Comparison of ENCODE assay signal across 23 cellular contexts in genomic region chr1:223665592-223666312, GRCh38. TPM values are rescaled to one million over a fixed set of nuclear protein-coding genes. Genes with fewer than 3 reads are reported as not detected.
A peak's percentile ranks its signal among the peaks of the same experiment; 100 is the strongest.
DNase-seq lines count a peak whose midpoint lies in the region; ATAC-seq, FAIRE-seq and TF ChIP-seq lines count a peak whose summit lies in the region.
"Had no signal": no experiment of that assay in that cellular context is flagged by ENCODE, and none has a peak within 500 bp of the region (broad histone marks: within the 10 kb centered on the region; RNA-seq: fewer than 3 reads in every experiment).

Gene CAPN8 (minus strand): TSS chr1:223665701. CDS start chr1:223665646, 55 bp downstream.

- H3F3A ChIP-seq in PC-9 (ENCODE audit: insufficient read depth, low read depth), result peaks cover 34% of the 10 kb centered on the region

- ATAC-seq in foreskin keratinocyte, result peak; percentile 80
- no peak for ATAC-seq in CD8-positive, alpha-beta T cell
- ATAC-seq: activated CD8-positive, alpha-beta T cell treated with anti-CD3 and anti-CD28 coated beads for 36 hours; heart right ventricle; natural killer cell treated with Interleukin-12 subunit alpha and Interleukin-12 subunit beta and Interleukin-15 and Interleukin-18, amount 100 ng/mL, for 72 hours had no signal

- H3K9me3 ChIP-seq in PC-9 (ENCODE audit: insufficient read depth, low read depth) (no peaks in the 10 kb centered on the region), small intestine (ENCODE audit: control insufficient read depth, low read depth) (no peaks in the 10 kb centered on the region)
- H3K9me3 ChIP-seq in CD8-positive, alpha-beta T cell (ENCODE audit: low read length), result no peaks in the 10 kb centered on the region
- H3K9me3 ChIP-seq: adrenal gland, BLaER1, heart right ventricle, right atrium auricular region, thoracic aorta had no signal

- POLR2A ChIA-PET in PC-9 (lab: Charles Lee; ENCODE audit: unreplicated experiment), result interaction anchor here (0.5 to 1.2 kb wide), 4 partner anchors 35 to 183 kb away, joined by 3 to 6 read pairs (median 4); no protein-coding TSS in a partner anchor
- POLR2A ChIA-PET in CD8-positive, alpha-beta T cell (lab: Charles Lee), result no interaction called here

- H3K4me3 Mint-ChIP-seq in progenitor cell of endocrine pancreas (ENCODE audit: low read depth), result no peak within 1 kb of the TSS
- H3K4me3 Mint-ChIP-seq in CD8-positive, alpha-beta T cell, result no peak within 1 kb of the TSS
- H3K4me3 Mint-ChIP-seq: activated CD8-positive, alpha-beta T cell treated with anti-CD3 and anti-CD28 coated beads for 36 hours; natural killer cell treated with Interleukin-12 subunit alpha and Interleukin-12 subunit beta and Interleukin-15 and Interleukin-18, amount 100 ng/mL, for 72 hours had no signal

- peak within 1 kb of the TSS; percentile 84 for H3K4me2 ChIP-seq in PC-9
- H3K4me2 ChIP-seq: BLaER1 had no signal

- peaks cover 11% of the 10 kb centered on the region for H3K4me1 Mint-ChIP-seq in progenitor cell of endocrine pancreas (ENCODE audit: low read depth)
- H3K4me1 Mint-ChIP-seq in CD8-positive, alpha-beta T cell (ENCODE audit: low read depth), result peaks cover 2% of the 10 kb centered on the region

- no TSS peak for BruUV-seq in PC-9 (replicated peaks; lab: Mats Ljungman, UMichigan)

- peaks cover 6% of the 10 kb centered on the region for H3K27me3 Mint-ChIP-seq in progenitor cell of endocrine pancreas
- peaks cover 3% of the 10 kb centered on the region for H3K27me3 Mint-ChIP-seq in CD8-positive, alpha-beta T cell (ENCODE audit: low read depth)

- peaks cover 96% of the 10 kb centered on the region for H3K4me1 ChIP-seq in PC-9 (replicated peaks; ENCODE audit: insufficient read depth)
- peaks cover 14% of the 10 kb centered on the region for H3K4me1 ChIP-seq in foreskin keratinocyte
- H3K4me1 ChIP-seq in small intestine (ENCODE audit: control insufficient read depth in 2 of 2, insufficient read depth in 1 of 2, low read depth in 1 of 2, low read length in 1 of 2), result no peaks in the 10 kb centered on the region
- no peaks in the 10 kb centered on the region for H3K4me1 ChIP-seq in CD8-positive, alpha-beta T cell (ENCODE audit: insufficient read depth, low read length)
- H3K4me1 ChIP-seq: adrenal gland, heart right ventricle, right atrium auricular region had no signal

- FAIRE-seq in small intestine (lab: Jason Lieb, UNC), result no peak
- FAIRE-seq: H54 had no signal

- H3K4me3 ChIP-seq in PC-9, result peak within 1 kb of the TSS; percentile 54
- H3K4me3 ChIP-seq in small intestine (ENCODE audit: low read depth in 1 of 2, low read length in 2 of 2), result no peak within 1 kb of the TSS
- no peak within 1 kb of the TSS for H3K4me3 ChIP-seq in CD8-positive, alpha-beta T cell (ENCODE audit: low read depth, low read length)
- H3K4me3 ChIP-seq: adrenal gland, BLaER1, heart right ventricle, right atrium auricular region, thoracic aorta had no signal

- no peak within 1 kb of the TSS for H2AFZ ChIP-seq in PC-9

- WGBS in small intestine, 3 donors, result 39 to 62% (median 44%) methylated on average over 6 of the region's 6 CpGs

- peaks cover 9% of the 10 kb centered on the region; the same call in 1 of the 2 replicates for H3K36me3 ChIP-seq in PC-9 (ENCODE audit: low read depth)
- H3K36me3 ChIP-seq in small intestine (ENCODE audit: control insufficient read depth in 2 of 2, insufficient read depth in 2 of 2, low read length in 2 of 2), result no peaks in the 10 kb centered on the region
- no peaks in the 10 kb centered on the region for H3K36me3 ChIP-seq in CD8-positive, alpha-beta T cell (ENCODE audit: insufficient read depth, low read length)
- H3K36me3 ChIP-seq: adrenal gland, BLaER1, heart right ventricle, right atrium auricular region, thoracic aorta had no signal

- TF ChIP-seq CTCF in PC-9 (conservative IDR thresholded peaks at IDR 0.05) (no peak), foreskin keratinocyte (conservative IDR thresholded peaks at IDR 0.05) (no peak), progenitor cell of endocrine pancreas (IDR thresholded peaks at IDR 0.05; ENCODE audit: unreplicated experiment) (no peak)
- TF ChIP-seq CTCF in CD8-positive, alpha-beta T cell (IDR thresholded peaks at IDR 0.05), result no peak

- no peaks in the 10 kb centered on the region for H3K9me2 ChIP-seq in PC-9 (ENCODE audit: insufficient read depth)

- H3K9me3 Mint-ChIP-seq in progenitor cell of endocrine pancreas (ENCODE audit: low read depth), result no peaks in the 10 kb centered on the region
- H3K9me3 Mint-ChIP-seq in CD8-positive, alpha-beta T cell, result no peaks in the 10 kb centered on the region
- H3K9me3 Mint-ChIP-seq: activated CD8-positive, alpha-beta T cell treated with anti-CD3 and anti-CD28 coated beads for 36 hours; natural killer cell treated with Interleukin-12 subunit alpha and Interleukin-12 subunit beta and Interleukin-15 and Interleukin-18, amount 100 ng/mL, for 72 hours had no signal

- intact Hi-C loops in PC-9 (cut with micrococcal nuclease; ENCODE audit: unreplicated experiment), result loop anchor here (1.0 to 5.0 kb wide), 3 partner anchors 10 to 533 kb away; no protein-coding TSS in a partner anchor
- intact Hi-C loops in CD8-positive, alpha-beta T cell (cut with DNase I, micrococcal nuclease), result no loop called here

- H3K27ac ChIP-seq in PC-9 (peak within 1 kb of the TSS; percentile 98), foreskin keratinocyte (peak within 1 kb of the TSS; percentile 10), small intestine (ENCODE audit: low read depth in 1 of 2, low read length in 1 of 2) (peak within 1 kb of the TSS in 1 of 2 donors; percentile 73)
- no peak within 1 kb of the TSS for H3K27ac ChIP-seq in CD8-positive, alpha-beta T cell (ENCODE audit: low read depth, low read length)
- H3K27ac ChIP-seq: adrenal gland, BLaER1, heart right ventricle, right atrium auricular region, thoracic aorta had no signal

- no peaks in the 10 kb centered on the region for H4K20me1 ChIP-seq in PC-9 (ENCODE audit: insufficient read depth)
- H4K20me1 ChIP-seq: BLaER1 had no signal

- DNase-seq in DMS53 treated with DMSO at 0.1 percent for 48 hours (lab: John Stamatoyannopoulos, UW; ENCODE audit: unreplicated experiment) (peak; percentile 95), PC-9 (peak; percentile 88 to 97), foreskin keratinocyte (peak; percentile 77 to 96), small intestine (peak; percentile 90), SK-N-DZ (ENCODE audit: low spot score) (no peak), progenitor cell of endocrine pancreas (ENCODE audit: low spot score, unreplicated experiment) (no peak), SKM-1 treated with dmso at 0.1 percent for 144 hours (lab: John Stamatoyannopoulos, UW; ENCODE audit: unreplicated experiment) (no peak)
- no peak for DNase-seq in CD8-positive, alpha-beta T cell
- DNase-seq: activated CD8-positive, alpha-beta T cell treated with anti-CD3 and anti-CD28 coated beads for 36 hours; adrenal gland; cerebellar nuclear complex; DMS79; heart right ventricle; NCI-H1092; NCI-H345; stimulated activated CD4-positive, alpha-beta T cell treated with anti-CD3 and anti-CD28 coated beads, Interleukin-1b, Interleukin-23, amount 100 ng/mL, for 48 hours had no signal

- peaks cover 47% of the 10 kb centered on the region for H3K79me2 ChIP-seq in PC-9 (ENCODE audit: low read depth)

- H3K27ac Mint-ChIP-seq in progenitor cell of endocrine pancreas, result no peak within 1 kb of the TSS
- no peak within 1 kb of the TSS for H3K27ac Mint-ChIP-seq in CD8-positive, alpha-beta T cell
- H3K27ac Mint-ChIP-seq: activated CD8-positive, alpha-beta T cell treated with anti-CD3 and anti-CD28 coated beads for 36 hours; natural killer cell treated with Interleukin-12 subunit alpha and Interleukin-12 subunit beta and Interleukin-15 and Interleukin-18, amount 100 ng/mL, for 72 hours had no signal

- H3K36me3 Mint-ChIP-seq in progenitor cell of endocrine pancreas (ENCODE audit: insufficient read depth), result no peaks in the 10 kb centered on the region
- H3K36me3 Mint-ChIP-seq in CD8-positive, alpha-beta T cell, result no peaks in the 10 kb centered on the region
- H3K36me3 Mint-ChIP-seq: natural killer cell treated with Interleukin-12 subunit alpha and Interleukin-12 subunit beta and Interleukin-15 and Interleukin-18, amount 100 ng/mL, for 72 hours had no signal

- H3K27me3 ChIP-seq in PC-9 (ENCODE audit: insufficient read depth, low read depth), result no peaks in the 10 kb centered on the region
- no peaks in the 10 kb centered on the region for H3K27me3 ChIP-seq in foreskin keratinocyte
- no peaks in the 10 kb centered on the region for H3K27me3 ChIP-seq in small intestine (ENCODE audit: control insufficient read depth in 2 of 2, insufficient read depth in 2 of 2, low read length in 2 of 2)
- H3K27me3 ChIP-seq in CD8-positive, alpha-beta T cell (ENCODE audit: insufficient read depth, low read length), result no peaks in the 10 kb centered on the region
- H3K27me3 ChIP-seq: adrenal gland, BLaER1, right atrium auricular region had no signal

- CTCF ChIA-PET in PC-9 (lab: Charles Lee), result interaction anchor here (1.0 to 1.5 kb wide), 4 partner anchors 18 to 542 kb away, joined by 3 to 4 read pairs (median 3); no protein-coding TSS in a partner anchor
- CTCF ChIA-PET in CD8-positive, alpha-beta T cell (lab: Charles Lee), result no interaction called here

RNA-seq across cellular contexts. Expression of gene CAPN8, which starts in this region (rescaled TPM):
- total RNA-seq in PC-9 (2021) (85.6 and 94.7 TPM in 2 replicates), foreskin keratinocyte (0.68 and 1.1 TPM in 2 replicates), progenitor cell of endocrine pancreas (1.3 and 2.2 TPM in 2 replicates)
- polyA plus RNA-seq in foreskin keratinocyte (0.55 and 0.73 TPM in 2 replicates), small intestine (10 to 100 TPM in 1 of 3 donors, 1 to 10 TPM in 2; 5.1 to 13.6 (median 10.0) TPM)
- polyA plus RNA-seq in SK-N-DZ (2014; cell fraction: cytosol; rRNA removed), result not detected in 2 replicates
- not detected in 2 replicates for polyA plus RNA-seq in SK-N-DZ (2014; cell fraction: nucleus; rRNA removed)
- under 1 TPM; 0.42 to 0.43 TPM for total RNA-seq in CD8-positive, alpha-beta T cell
- total RNA-seq: activated CD8-positive, alpha-beta T cell treated with anti-CD3 and anti-CD28 coated beads for 36 hours; epithelial cell of proximal tubule; heart right ventricle; natural killer cell treated with Interleukin-12 subunit alpha and Interleukin-12 subunit beta and Interleukin-15 and Interleukin-18, amount 100 ng/mL, for 72 hours; OCI-LY7; right atrium auricular region had no signal

Comparison
In these comparisons a context has a peak if more than half of its experiments do, and no peak if none do; other contexts are left out.
1. RNA of gene CAPN8 (total RNA-seq): 85.6 to 94.7 TPM in PC-9; 1.3 to 2.2 TPM in progenitor cell of endocrine pancreas, 0.68 to 1.1 TPM in foreskin keratinocyte and 0.42 to 0.43 TPM in CD8-positive, alpha-beta T cell; every median in the first group is over 10 times any median in the second.
2. DNase-seq: peak in DMS53 treated with DMSO at 0.1 percent for 48 hours (single experiment), PC-9 (2 of 2), foreskin keratinocyte (2 of 2) and small intestine (single experiment); none in SK-N-DZ (single experiment), progenitor cell of endocrine pancreas (single experiment), CD8-positive, alpha-beta T cell (0 of 7) and SKM-1 treated with dmso at 0.1 percent for 144 hours (single experiment).